ENCODE assay signal across 8 cellular contexts in genomic region chr18:48841381-48842258, GRCh38.
DNase-seq lines count a peak whose midpoint lies in the region; ATAC-seq and TF ChIP-seq lines count a peak whose summit lies in the region.

No MANE protein-coding gene starts in this region.

- H3K4me1 ChIP-seq in right atrium auricular region = peaks cover 0 to 69% of the 10 kb centered on the region in 2 donors

- peaks cover 46% of the 10 kb centered on the region for H3K4me1 Mint-ChIP-seq in activated T-helper 2 cell treated with anti-CD3 and anti-CD28 coated beads, Interferon-gamma antibody, Interleukin-2, Interleukin-4, amounts not matched to agents 10 μg/mL and 5 μg/mL and 100 μg/mL, durations not matched to agents 14 hours and 24 hours and 36 hours (ENCODE audit: low read depth)
- peaks cover 95% of the 10 kb centered on the region for H3K4me1 Mint-ChIP-seq in stimulated activated effector memory CD8-positive, alpha-beta T cell treated with anti-CD3 and anti-CD28 coated beads, Interleukin-12 subunit alpha, Interleukin-12 subunit beta, amount 100 ng/mL, for 72 hours

- H3K36me3 Mint-ChIP-seq in activated T-helper 2 cell treated with anti-CD3 and anti-CD28 coated beads, Interferon-gamma antibody, Interleukin-2, Interleukin-4, amounts not matched to agents 10 μg/mL and 5 μg/mL and 100 μg/mL, durations not matched to agents 14 hours and 24 hours and 36 hours (ENCODE audit: low read depth) = no peaks in the 10 kb centered on the region
- H3K36me3 Mint-ChIP-seq in stimulated activated effector memory CD8-positive, alpha-beta T cell treated with anti-CD3 and anti-CD28 coated beads, Interleukin-12 subunit alpha, Interleukin-12 subunit beta, amount 100 ng/mL, for 72 hours = no peaks in the 10 kb centered on the region

- intact Hi-C loops in activated T-helper 2 cell treated with anti-CD3 and anti-CD28 coated beads, Interferon-gamma antibody, Interleukin-2, Interleukin-4, amounts not matched to agents 10 μg/mL and 5 μg/mL and 100 μg/mL, durations not matched to agents 14 hours and 24 hours and 36 hours (cut with micrococcal nuclease) = no loop called here

- no peak overlapping the region for H3K4me3 Mint-ChIP-seq in activated T-helper 2 cell treated with anti-CD3 and anti-CD28 coated beads, Interferon-gamma antibody, Interleukin-2, Interleukin-4, amounts not matched to agents 10 μg/mL and 5 μg/mL and 100 μg/mL, durations not matched to agents 14 hours and 24 hours and 36 hours (ENCODE audit: low read depth)
- peak overlapping the region; percentile 38 for H3K4me3 Mint-ChIP-seq in stimulated activated effector memory CD8-positive, alpha-beta T cell treated with anti-CD3 and anti-CD28 coated beads, Interleukin-12 subunit alpha, Interleukin-12 subunit beta, amount 100 ng/mL, for 72 hours

- no peaks in the 10 kb centered on the region for H3K27me3 Mint-ChIP-seq in activated T-helper 2 cell treated with anti-CD3 and anti-CD28 coated beads, Interferon-gamma antibody, Interleukin-2, Interleukin-4, amounts not matched to agents 10 μg/mL and 5 μg/mL and 100 μg/mL, durations not matched to agents 14 hours and 24 hours and 36 hours (ENCODE audit: low read depth)

- no peaks in the 10 kb centered on the region for H3K9me3 ChIP-seq in KOPT-K1 (ENCODE audit: insufficient read depth, low read length, poor library complexity, severe bottlenecking)
- no peaks in the 10 kb centered on the region for H3K9me3 ChIP-seq in right atrium auricular region

- no peak overlapping the region for H3K4me3 ChIP-seq in right atrium auricular region

- no peaks in the 10 kb centered on the region for H3K9me3 Mint-ChIP-seq in activated T-helper 2 cell treated with anti-CD3 and anti-CD28 coated beads, Interferon-gamma antibody, Interleukin-2, Interleukin-4, amounts not matched to agents 10 μg/mL and 5 μg/mL and 100 μg/mL, durations not matched to agents 14 hours and 24 hours and 36 hours
- peaks cover 7% of the 10 kb centered on the region for H3K9me3 Mint-ChIP-seq in stimulated activated effector memory CD8-positive, alpha-beta T cell treated with anti-CD3 and anti-CD28 coated beads, Interleukin-12 subunit alpha, Interleukin-12 subunit beta, amount 100 ng/mL, for 72 hours

- H3K27ac Mint-ChIP-seq in activated T-helper 2 cell treated with anti-CD3 and anti-CD28 coated beads, Interferon-gamma antibody, Interleukin-2, Interleukin-4, amounts not matched to agents 10 μg/mL and 5 μg/mL and 100 μg/mL, durations not matched to agents 14 hours and 24 hours and 36 hours = peak overlapping the region; percentile 83
- peak overlapping the region; percentile 92 for H3K27ac Mint-ChIP-seq in stimulated activated effector memory CD8-positive, alpha-beta T cell treated with anti-CD3 and anti-CD28 coated beads, Interleukin-12 subunit alpha, Interleukin-12 subunit beta, amount 100 ng/mL, for 72 hours

- H3K27ac ChIP-seq in KOPT-K1 (ENCODE audit: low read depth, low read length, poor library complexity, severe bottlenecking) (peak overlapping the region; percentile 73), right atrium auricular region (peak overlapping the region; percentile 58 to 61)

- no peaks in the 10 kb centered on the region for H3K36me3 ChIP-seq in KOPT-K1 (ENCODE audit: insufficient read depth, low read length)
- H3K36me3 ChIP-seq in right atrium auricular region = no peaks in the 10 kb centered on the region

- DNase-seq in activated T-helper 2 cell treated with anti-CD3 and anti-CD28 coated beads, Interferon-gamma antibody, Interleukin-2, Interleukin-4, amounts not matched to agents 10 μg/mL and 5 μg/mL and 100 μg/mL, durations not matched to agents 14 hours and 24 hours and 36 hours (ENCODE audit: low spot score) = no peak
- DNase-seq in right atrium auricular region (ENCODE audit: low spot score) (peak; percentile 82), NCI-H510A (lab: John Stamatoyannopoulos, UW) (no peak), NCI-H2107 (lab: John Stamatoyannopoulos, UW) (no peak), amniotic stem cell (lab: John Stamatoyannopoulos, UW) (no peak)
- no peak for DNase-seq in stimulated activated effector memory CD8-positive, alpha-beta T cell treated with anti-CD3 and anti-CD28 coated beads, Interleukin-12 subunit alpha, Interleukin-12 subunit beta, amount 100 ng/mL, for 72 hours (ENCODE audit: low spot score in 2 of 2)

- ATAC-seq in stimulated activated effector memory CD8-positive, alpha-beta T cell treated with anti-CD3 and anti-CD28 coated beads, Interleukin-12 subunit alpha, Interleukin-12 subunit beta, amount 100 ng/mL, for 72 hours = no peak
- no peak for ATAC-seq in HG03039 (IDR thresholded peaks at IDR 0.05; ENCODE audit: unreplicated experiment)

- TF ChIP-seq CTCF in right atrium auricular region (IDR thresholded peaks at IDR 0.05) = no peak

- H3K27me3 ChIP-seq in right atrium auricular region = no peaks in the 10 kb centered on the region
